2 cellular contexts compared by ENCODE assay signal in genomic region chr9:128077847-128078503, GRCh38.
TF ChIP-seq lines count a peak whose summit lies in the region.

No MANE protein-coding gene starts in this region.

TF ChIP-seq in GM23338, 12 proteins besides CTCF, POLR2A, EP300 and RAD21:
- TF ChIP-seq JUNB (IDR thresholded peaks at IDR 0.05; ENCODE audit: unreplicated experiment): no peak
- TF ChIP-seq ZNF331 (CRISPR knock-in tag; IDR thresholded peaks at IDR 0.05; ENCODE audit: low read depth): no peak
- TF ChIP-seq ZNF114 (CRISPR knock-in tag; IDR thresholded peaks at IDR 0.05): no peak
- TF ChIP-seq, protein P1, sequence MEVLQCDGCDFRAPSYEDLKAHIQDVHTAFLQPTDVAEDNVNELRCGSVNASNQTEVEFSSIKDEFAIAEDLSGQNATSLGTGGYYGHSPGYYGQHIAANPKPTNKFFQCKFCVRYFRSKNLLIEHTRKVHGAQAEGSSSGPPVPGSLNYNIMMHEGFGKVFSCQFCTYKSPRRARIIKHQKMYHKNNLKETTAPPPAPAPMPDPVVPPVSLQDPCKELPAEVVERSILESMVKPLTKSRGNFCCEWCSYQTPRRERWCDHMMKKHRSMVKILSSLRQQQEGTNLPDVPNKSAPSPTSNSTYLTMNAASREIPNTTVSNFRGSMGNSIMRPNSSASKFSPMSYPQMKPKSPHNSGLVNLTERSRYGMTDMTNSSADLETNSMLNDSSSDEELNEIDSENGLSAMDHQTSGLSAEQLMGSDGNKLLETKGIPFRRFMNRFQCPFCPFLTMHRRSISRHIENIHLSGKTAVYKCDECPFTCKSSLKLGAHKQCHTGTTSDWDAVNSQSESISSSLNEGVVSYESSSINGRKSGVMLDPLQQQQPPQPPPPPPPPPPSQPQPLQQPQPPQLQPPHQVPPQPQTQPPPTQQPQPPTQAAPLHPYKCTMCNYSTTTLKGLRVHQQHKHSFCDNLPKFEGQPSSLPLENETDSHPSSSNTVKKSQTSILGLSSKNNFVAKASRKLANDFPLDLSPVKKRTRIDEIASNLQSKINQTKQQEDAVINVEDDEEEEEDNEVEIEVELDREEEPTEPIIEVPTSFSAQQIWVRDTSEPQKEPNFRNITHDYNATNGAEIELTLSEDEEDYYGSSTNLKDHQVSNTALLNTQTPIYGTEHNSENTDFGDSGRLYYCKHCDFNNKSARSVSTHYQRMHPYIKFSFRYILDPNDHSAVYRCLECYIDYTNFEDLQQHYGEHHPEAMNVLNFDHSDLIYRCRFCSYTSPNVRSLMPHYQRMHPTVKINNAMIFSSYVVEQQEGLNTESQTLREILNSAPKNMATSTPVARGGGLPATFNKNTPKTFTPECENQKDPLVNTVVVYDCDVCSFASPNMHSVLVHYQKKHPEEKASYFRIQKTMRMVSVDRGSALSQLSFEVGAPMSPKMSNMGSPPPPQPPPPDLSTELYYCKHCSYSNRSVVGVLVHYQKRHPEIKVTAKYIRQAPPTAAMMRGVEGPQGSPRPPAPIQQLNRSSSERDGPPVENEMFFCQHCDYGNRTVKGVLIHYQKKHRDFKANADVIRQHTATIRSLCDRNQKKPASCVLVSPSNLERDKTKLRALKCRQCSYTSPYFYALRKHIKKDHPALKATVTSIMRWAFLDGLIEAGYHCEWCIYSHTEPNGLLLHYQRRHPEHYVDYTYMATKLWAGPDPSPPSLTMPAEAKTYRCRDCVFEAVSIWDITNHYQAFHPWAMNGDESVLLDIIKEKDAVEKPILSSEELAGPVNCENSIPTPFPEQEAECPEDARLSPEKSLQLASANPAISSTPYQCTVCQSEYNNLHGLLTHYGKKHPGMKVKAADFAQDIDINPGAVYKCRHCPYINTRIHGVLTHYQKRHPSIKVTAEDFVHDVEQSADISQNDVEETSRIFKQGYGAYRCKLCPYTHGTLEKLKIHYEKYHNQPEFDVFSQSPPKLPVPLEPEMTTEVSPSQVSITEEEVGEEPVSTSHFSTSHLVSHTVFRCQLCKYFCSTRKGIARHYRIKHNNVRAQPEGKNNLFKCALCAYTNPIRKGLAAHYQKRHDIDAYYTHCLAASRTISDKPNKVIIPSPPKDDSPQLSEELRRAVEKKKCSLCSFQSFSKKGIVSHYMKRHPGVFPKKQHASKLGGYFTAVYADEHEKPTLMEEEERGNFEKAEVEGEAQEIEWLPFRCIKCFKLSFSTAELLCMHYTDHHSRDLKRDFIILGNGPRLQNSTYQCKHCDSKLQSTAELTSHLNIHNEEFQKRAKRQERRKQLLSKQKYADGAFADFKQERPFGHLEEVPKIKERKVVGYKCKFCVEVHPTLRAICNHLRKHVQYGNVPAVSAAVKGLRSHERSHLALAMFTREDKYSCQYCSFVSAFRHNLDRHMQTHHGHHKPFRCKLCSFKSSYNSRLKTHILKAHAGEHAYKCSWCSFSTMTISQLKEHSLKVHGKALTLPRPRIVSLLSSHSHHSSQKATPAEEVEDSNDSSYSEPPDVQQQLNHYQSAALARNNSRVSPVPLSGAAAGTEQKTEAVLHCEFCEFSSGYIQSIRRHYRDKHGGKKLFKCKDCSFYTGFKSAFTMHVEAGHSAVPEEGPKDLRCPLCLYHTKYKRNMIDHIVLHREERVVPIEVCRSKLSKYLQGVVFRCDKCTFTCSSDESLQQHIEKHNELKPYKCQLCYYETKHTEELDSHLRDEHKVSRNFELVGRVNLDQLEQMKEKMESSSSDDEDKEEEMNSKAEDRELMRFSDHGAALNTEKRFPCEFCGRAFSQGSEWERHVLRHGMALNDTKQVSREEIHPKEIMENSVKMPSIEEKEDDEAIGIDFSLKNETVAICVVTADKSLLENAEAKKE (CRISPR knock-in tag; IDR thresholded peaks at IDR 0.05): no peak
- TF ChIP-seq, protein P2, sequence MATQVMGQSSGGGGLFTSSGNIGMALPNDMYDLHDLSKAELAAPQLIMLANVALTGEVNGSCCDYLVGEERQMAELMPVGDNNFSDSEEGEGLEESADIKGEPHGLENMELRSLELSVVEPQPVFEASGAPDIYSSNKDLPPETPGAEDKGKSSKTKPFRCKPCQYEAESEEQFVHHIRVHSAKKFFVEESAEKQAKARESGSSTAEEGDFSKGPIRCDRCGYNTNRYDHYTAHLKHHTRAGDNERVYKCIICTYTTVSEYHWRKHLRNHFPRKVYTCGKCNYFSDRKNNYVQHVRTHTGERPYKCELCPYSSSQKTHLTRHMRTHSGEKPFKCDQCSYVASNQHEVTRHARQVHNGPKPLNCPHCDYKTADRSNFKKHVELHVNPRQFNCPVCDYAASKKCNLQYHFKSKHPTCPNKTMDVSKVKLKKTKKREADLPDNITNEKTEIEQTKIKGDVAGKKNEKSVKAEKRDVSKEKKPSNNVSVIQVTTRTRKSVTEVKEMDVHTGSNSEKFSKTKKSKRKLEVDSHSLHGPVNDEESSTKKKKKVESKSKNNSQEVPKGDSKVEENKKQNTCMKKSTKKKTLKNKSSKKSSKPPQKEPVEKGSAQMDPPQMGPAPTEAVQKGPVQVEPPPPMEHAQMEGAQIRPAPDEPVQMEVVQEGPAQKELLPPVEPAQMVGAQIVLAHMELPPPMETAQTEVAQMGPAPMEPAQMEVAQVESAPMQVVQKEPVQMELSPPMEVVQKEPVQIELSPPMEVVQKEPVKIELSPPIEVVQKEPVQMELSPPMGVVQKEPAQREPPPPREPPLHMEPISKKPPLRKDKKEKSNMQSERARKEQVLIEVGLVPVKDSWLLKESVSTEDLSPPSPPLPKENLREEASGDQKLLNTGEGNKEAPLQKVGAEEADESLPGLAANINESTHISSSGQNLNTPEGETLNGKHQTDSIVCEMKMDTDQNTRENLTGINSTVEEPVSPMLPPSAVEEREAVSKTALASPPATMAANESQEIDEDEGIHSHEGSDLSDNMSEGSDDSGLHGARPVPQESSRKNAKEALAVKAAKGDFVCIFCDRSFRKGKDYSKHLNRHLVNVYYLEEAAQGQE (IDR thresholded peaks at IDR 0.05; ENCODE audit: unreplicated experiment): no peak
- TF ChIP-seq EZH2phosphoT487 (IDR thresholded peaks at IDR 0.05; ENCODE audit: unreplicated experiment): no peak
- TF ChIP-seq, protein P3, sequence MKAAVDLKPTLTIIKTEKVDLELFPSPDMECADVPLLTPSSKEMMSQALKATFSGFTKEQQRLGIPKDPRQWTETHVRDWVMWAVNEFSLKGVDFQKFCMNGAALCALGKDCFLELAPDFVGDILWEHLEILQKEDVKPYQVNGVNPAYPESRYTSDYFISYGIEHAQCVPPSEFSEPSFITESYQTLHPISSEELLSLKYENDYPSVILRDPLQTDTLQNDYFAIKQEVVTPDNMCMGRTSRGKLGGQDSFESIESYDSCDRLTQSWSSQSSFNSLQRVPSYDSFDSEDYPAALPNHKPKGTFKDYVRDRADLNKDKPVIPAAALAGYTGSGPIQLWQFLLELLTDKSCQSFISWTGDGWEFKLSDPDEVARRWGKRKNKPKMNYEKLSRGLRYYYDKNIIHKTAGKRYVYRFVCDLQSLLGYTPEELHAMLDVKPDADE (IDR thresholded peaks at IDR 0.05): no peak
- TF ChIP-seq NANOG (IDR thresholded peaks at IDR 0.05; ENCODE audit: borderline replicate concordance): no peak
- TF ChIP-seq EZH2 (IDR thresholded peaks at IDR 0.05; ENCODE audit: low read depth, unreplicated experiment): no peak
- TF ChIP-seq CREB1 (CRISPR knock-in tag; IDR thresholded peaks at IDR 0.05; ENCODE audit: low read depth): no peak
- TF ChIP-seq STAT1 (IDR thresholded peaks at IDR 0.05; ENCODE audit: unreplicated experiment): no peak
- TF ChIP-seq POLR2AphosphoS5 (IDR thresholded peaks at IDR 0.05; ENCODE audit: low read depth): no peak
TF ChIP-seq in GM23338: peak in this region for 0.

TF ChIP-seq in endothelial cell of umbilical vein, 7 proteins besides CTCF, POLR2A, EP300 and RAD21:
- TF ChIP-seq POLR2AphosphoS5 (IDR thresholded peaks at IDR 0.05; ENCODE audit: insufficient read depth, low read depth, low read length) (no peak), JUN (IDR thresholded peaks at IDR 0.05; ENCODE audit: borderline replicate concordance, insufficient read depth, insufficient read length, low read depth) (peak; percentile 25), GATA2 (IDR thresholded peaks at IDR 0.05; ENCODE audit: insufficient read depth, insufficient read length, low read depth, low read length) (peak; percentile 45)
